In the genomic region with DNA sequence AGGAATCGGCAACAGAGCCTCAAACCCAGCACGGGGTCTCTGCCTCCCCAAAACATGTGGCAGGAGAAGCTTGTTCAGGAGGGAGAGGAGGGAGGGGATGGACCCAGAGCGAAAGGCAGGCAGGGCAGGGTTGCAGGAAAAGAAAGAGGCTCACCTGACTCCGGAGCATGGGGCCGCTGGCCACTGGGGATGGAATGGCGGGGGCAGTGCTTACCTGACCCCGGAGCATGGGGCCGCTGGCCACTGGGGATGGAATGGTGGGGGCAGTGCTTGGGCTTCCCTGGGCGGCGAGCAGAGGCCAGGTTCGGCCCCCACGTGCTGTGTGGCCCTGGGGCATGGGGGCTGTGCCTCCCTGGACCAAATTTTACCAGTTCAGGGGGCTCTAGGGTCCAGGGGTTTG, we compare ENCODE assay signal across 1 cellular context.
TF ChIP-seq lines count a peak whose summit lies in the region.

No MANE protein-coding gene starts in this region.

TF ChIP-seq in SK-N-SH treated with all-trans-retinoic acid at 6 μM for 48 hours, 23 proteins besides CTCF, POLR2A, EP300 and RAD21 (continued from another document):
- TF ChIP-seq, protein P1, sequence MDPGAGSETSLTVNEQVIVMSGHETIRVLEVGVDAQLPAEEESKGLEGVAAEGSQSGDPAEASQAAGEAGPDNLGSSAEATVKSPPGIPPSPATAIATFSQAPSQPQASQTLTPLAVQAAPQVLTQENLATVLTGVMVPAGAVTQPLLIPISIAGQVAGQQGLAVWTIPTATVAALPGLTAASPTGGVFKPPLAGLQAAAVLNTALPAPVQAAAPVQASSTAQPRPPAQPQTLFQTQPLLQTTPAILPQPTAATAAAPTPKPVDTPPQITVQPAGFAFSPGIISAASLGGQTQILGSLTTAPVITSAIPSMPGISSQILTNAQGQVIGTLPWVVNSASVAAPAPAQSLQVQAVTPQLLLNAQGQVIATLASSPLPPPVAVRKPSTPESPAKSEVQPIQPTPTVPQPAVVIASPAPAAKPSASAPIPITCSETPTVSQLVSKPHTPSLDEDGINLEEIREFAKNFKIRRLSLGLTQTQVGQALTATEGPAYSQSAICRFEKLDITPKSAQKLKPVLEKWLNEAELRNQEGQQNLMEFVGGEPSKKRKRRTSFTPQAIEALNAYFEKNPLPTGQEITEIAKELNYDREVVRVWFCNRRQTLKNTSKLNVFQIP (CRISPR knock-in tag; IDR thresholded peaks at IDR 0.05; ENCODE audit: borderline replicate concordance, low read depth) = no peak
- TF ChIP-seq OSR1 (CRISPR knock-in tag; IDR thresholded peaks at IDR 0.05) = no peak
- no peak for TF ChIP-seq SNAI2 (CRISPR knock-in tag; IDR thresholded peaks at IDR 0.05)
- TF ChIP-seq BACH2 (CRISPR knock-in tag; IDR thresholded peaks at IDR 0.05; ENCODE audit: borderline replicate concordance) = no peak
- TF ChIP-seq ZNF8 (CRISPR knock-in tag; IDR thresholded peaks at IDR 0.05) = no peak
- no peak for TF ChIP-seq PATZ1 (CRISPR knock-in tag; IDR thresholded peaks at IDR 0.05; ENCODE audit: borderline replicate concordance)
- no peak for TF ChIP-seq ZC3H10 (CRISPR knock-in tag; IDR thresholded peaks at IDR 0.05)
- TF ChIP-seq CREB5 (CRISPR knock-in tag; IDR thresholded peaks at IDR 0.05; ENCODE audit: low read depth) = no peak
- no peak for TF ChIP-seq ZNF70 (CRISPR knock-in tag; IDR thresholded peaks at IDR 0.05)
- TF ChIP-seq ARNTL (CRISPR knock-in tag; IDR thresholded peaks at IDR 0.05; ENCODE audit: borderline replicate concordance, low read depth) = no peak
- TF ChIP-seq TSHZ2 (CRISPR knock-in tag; IDR thresholded peaks at IDR 0.05) = no peak
- no peak for TF ChIP-seq RARB (CRISPR knock-in tag; IDR thresholded peaks at IDR 0.05)
- no peak for TF ChIP-seq TOX (CRISPR knock-in tag; IDR thresholded peaks at IDR 0.05; ENCODE audit: borderline replicate concordance)
- TF ChIP-seq TCF4 (CRISPR knock-in tag; IDR thresholded peaks at IDR 0.05; ENCODE audit: borderline replicate concordance) = no peak
- no peak for TF ChIP-seq PPARA (CRISPR knock-in tag; IDR thresholded peaks at IDR 0.05; ENCODE audit: borderline replicate concordance)
